In genomic region chr6:21664263-21665081, GRCh38 we compare ENCODE assay signal across 1 cellular context.
TF ChIP-seq lines count a peak whose summit lies in the region.

No MANE protein-coding gene starts in this region.

TF ChIP-seq in WTC11, 78 proteins besides CTCF, POLR2A, EP300 and RAD21 (continued from another document):
- TF ChIP-seq NFYB (CRISPR knock-in tag; conservative IDR thresholded peaks at IDR 0.05; ENCODE audit: low read depth) (peak; percentile 17; the same call in 1 of the 2 replicates), ESRRA (CRISPR knock-in tag; IDR thresholded peaks at IDR 0.05; ENCODE audit: borderline replicate concordance) (peak; percentile 91), E2F4 (CRISPR knock-in tag; IDR thresholded peaks at IDR 0.05; ENCODE audit: borderline replicate concordance, low read depth) (0 out of 2 replicates have a peak, but pooled peaks have one; percentile 17), ETV6 (CRISPR knock-in tag; IDR thresholded peaks at IDR 0.05) (no peak; the same call in 1 of the 2 replicates), KAT7 (CRISPR knock-in tag; IDR thresholded peaks at IDR 0.05; ENCODE audit: borderline replicate concordance) (peak; percentile 98; the same call in 1 of the 2 replicates), FOXP4 (CRISPR knock-in tag; IDR thresholded peaks at IDR 0.05) (no peak), ELF4 (CRISPR knock-in tag; IDR thresholded peaks at IDR 0.05; ENCODE audit: low read depth) (0 out of 2 replicates have a peak, but pooled peaks have one; percentile 12), SMAD3 (CRISPR knock-in tag; IDR thresholded peaks at IDR 0.05; ENCODE audit: borderline replicate concordance) (0 out of 2 replicates have a peak, but pooled peaks have one; percentile 14), SMAD4 (CRISPR knock-in tag; IDR thresholded peaks at IDR 0.05) (0 out of 2 replicates have a peak, but pooled peaks have one; percentile 32), RELA (CRISPR knock-in tag; IDR thresholded peaks at IDR 0.05; ENCODE audit: borderline replicate concordance) (0 out of 2 replicates have a peak, but pooled peaks have one; percentile 89), FOXJ3 (CRISPR knock-in tag; IDR thresholded peaks at IDR 0.05; ENCODE audit: borderline replicate concordance) (no peak), ZNF423 (CRISPR knock-in tag; IDR thresholded peaks at IDR 0.05) (peak; percentile 89), ZNF219 (CRISPR knock-in tag; IDR thresholded peaks at IDR 0.05; ENCODE audit: borderline replicate concordance) (0 out of 2 replicates have a peak, but pooled peaks have one; percentile 75), MAX (CRISPR knock-in tag; IDR thresholded peaks at IDR 0.05) (peak; percentile 80), ZNF263 (CRISPR knock-in tag; IDR thresholded peaks at IDR 0.05; ENCODE audit: low read depth) (peak; percentile 70; the same call in 1 of the 2 replicates), ZNF232 (CRISPR knock-in tag; IDR thresholded peaks at IDR 0.05) (0 out of 2 replicates have a peak, but pooled peaks have one; percentile 58), FOXK1 (CRISPR knock-in tag; IDR thresholded peaks at IDR 0.05) (no peak), TEAD4 (CRISPR knock-in tag; IDR thresholded peaks at IDR 0.05) (peak; percentile 80), NR1H2 (CRISPR knock-in tag; IDR thresholded peaks at IDR 0.05) (no peak), ZNF281 (CRISPR knock-in tag; IDR thresholded peaks at IDR 0.05) (peak; percentile 21; the same call in 1 of the 2 replicates), ZNF671 (CRISPR knock-in tag; IDR thresholded peaks at IDR 0.05) (no peak), ZNF416 (CRISPR knock-in tag; IDR thresholded peaks at IDR 0.05) (0 out of 2 replicates have a peak, but pooled peaks have one; percentile 25), ZBTB21 (CRISPR knock-in tag; IDR thresholded peaks at IDR 0.05; ENCODE audit: borderline replicate concordance) (0 out of 2 replicates have a peak, but pooled peaks have one; percentile 7)
